Comparison of ENCODE assay signal across 8 cellular contexts in genomic region chr2:219279916-219280516, GRCh38. TPM values are rescaled to one million over a fixed set of nuclear protein-coding genes. Genes with fewer than 3 reads are reported as not detected.
DNase-seq lines count a peak whose midpoint lies in the region; ATAC-seq and TF ChIP-seq lines count a peak whose summit lies in the region.

No MANE protein-coding gene starts in this region.

- H3K4me1 Mint-ChIP-seq in activated naive CD4-positive, alpha-beta T cell treated with anti-CD3 and anti-CD28 coated beads for 36 hours (ENCODE audit: low read depth) = peaks cover 37% of the 10 kb centered on the region
- peaks cover 15% of the 10 kb centered on the region for H3K4me1 Mint-ChIP-seq in type B pancreatic cell (ENCODE audit: unreplicated experiment)

- H3K4me3 Mint-ChIP-seq in activated naive CD4-positive, alpha-beta T cell treated with anti-CD3 and anti-CD28 coated beads for 36 hours = peak overlapping the region; percentile 92
- peak overlapping the region; percentile 96 for H3K4me3 Mint-ChIP-seq in type B pancreatic cell

- in situ Hi-C loops in astrocyte of the spinal cord (cut with HindIII; ENCODE audit: low sequenced_read_pairs) = no loop called here

- H3K27me3 ChIP-seq in lung (ENCODE audit: control insufficient read depth, insufficient read depth) = no peaks in the 10 kb centered on the region

- TF ChIP-seq CTCF in astrocyte of the spinal cord (IDR thresholded peaks at IDR 0.05; ENCODE audit: low read depth, low read length) (no peak), lung (IDR thresholded peaks at IDR 0.05; ENCODE audit: control extremely low read depth, extremely low read depth) (no peak), type B pancreatic cell (conservative IDR thresholded peaks at IDR 0.05) (no peak)

- no peaks in the 10 kb centered on the region for H3K27me3 Mint-ChIP-seq in activated naive CD4-positive, alpha-beta T cell treated with anti-CD3 and anti-CD28 coated beads for 36 hours (ENCODE audit: low read depth)
- H3K27me3 Mint-ChIP-seq in type B pancreatic cell = peaks cover 4% of the 10 kb centered on the region

- H3K27ac Mint-ChIP-seq in activated naive CD4-positive, alpha-beta T cell treated with anti-CD3 and anti-CD28 coated beads for 36 hours = peak overlapping the region; percentile 90
- H3K27ac Mint-ChIP-seq in type B pancreatic cell = peak overlapping the region; percentile 97

- peak overlapping the region; percentile 86 to 93 for H3K27ac ChIP-seq in lung (ENCODE audit: low read depth in 1 of 2, low read length in 1 of 2)

- peaks cover 5% of the 10 kb centered on the region for H3K36me3 Mint-ChIP-seq in activated naive CD4-positive, alpha-beta T cell treated with anti-CD3 and anti-CD28 coated beads for 36 hours (ENCODE audit: low read depth)
- peaks cover 5% of the 10 kb centered on the region for H3K36me3 Mint-ChIP-seq in type B pancreatic cell

- H3K4me3 ChIP-seq in astrocyte of the spinal cord (ENCODE audit: low read depth, low read length) (peak overlapping the region; percentile 63), lung (peak overlapping the region; percentile 78)

- ATAC-seq in lung (ENCODE audit: insufficient read depth, low FRiP score) (no peak), GM21367 (IDR thresholded peaks at IDR 0.05; ENCODE audit: unreplicated experiment) (no peak)

- intact Hi-C loops in activated naive CD4-positive, alpha-beta T cell treated with anti-CD3 and anti-CD28 coated beads for 36 hours (cut with micrococcal nuclease) = loop anchor here (1.0 to 10.0 kb wide), 16 partner anchors 15 to 1055 kb away; partner anchors contain the start of genes ANKZF1, ATG9A, CHPF and CNOT9

- no peaks in the 10 kb centered on the region for H3K9me3 Mint-ChIP-seq in activated naive CD4-positive, alpha-beta T cell treated with anti-CD3 and anti-CD28 coated beads for 36 hours
- H3K9me3 Mint-ChIP-seq in type B pancreatic cell = no peaks in the 10 kb centered on the region

- H3K36me3 ChIP-seq in lung (ENCODE audit: control insufficient read depth in 2 of 2, insufficient read depth in 2 of 2, low read length in 2 of 2) = peaks cover 1 to 30% of the 10 kb centered on the region in 2 donors

- WGBS in lung, 2 donors = 50 to 61% methylated on average over 12 of the region's 12 CpGs

- peaks cover 8 to 9% of the 10 kb centered on the region in 2 donors for H3K4me1 ChIP-seq in lung (ENCODE audit: control insufficient read depth in 2 of 2, insufficient read depth in 2 of 2, low read length in 2 of 2)

- H3K9me3 ChIP-seq in lung (ENCODE audit: control insufficient read depth in 2 of 2, insufficient read depth in 1 of 2, low read length in 1 of 2) = no peaks in the 10 kb centered on the region

- no peak for DNase-seq in activated naive CD4-positive, alpha-beta T cell treated with anti-CD3 and anti-CD28 coated beads for 36 hours
- no peak for DNase-seq in activated naive CD4-positive, alpha-beta T cell (lab: John Stamatoyannopoulos, UW)
- DNase-seq in astrocyte of the spinal cord (ENCODE audit: low read depth, low spot score) (no peak), lung (ENCODE audit: low spot score) (no peak), type B pancreatic cell (ENCODE audit: extremely low spot score, unreplicated experiment) (no peak), DMS114 treated with DMSO at 0.1 percent for 48 hours (lab: John Stamatoyannopoulos, UW; ENCODE audit: unreplicated experiment) (no peak), NCI-H1436 treated with DMSO at 0.1 percent for 48 hours (lab: John Stamatoyannopoulos, UW) (no peak)

- CTCF ChIA-PET in activated naive CD4-positive, alpha-beta T cell treated with anti-CD3 and anti-CD28 coated beads for 36 hours (lab: Charles Lee) = interaction anchor here (1.6 to 10.6 kb wide), 4 partner anchors 13 to 121 kb away, joined by 3 to 196 read pairs (median 32); no protein-coding TSS in a partner anchor

RNA-seq across cellular contexts. Expression of gene DNAJB2, which starts 0.8 kb away (rescaled TPM):
- 10 to 100 TPM; 24.6 to 24.9 TPM for total RNA-seq in activated naive CD4-positive, alpha-beta T cell treated with anti-CD3 and anti-CD28 coated beads for 36 hours
- 10 to 100 TPM; 77.3 to 79.6 TPM for total RNA-seq in lung
- polyA plus RNA-seq in lung = 10 to 100 TPM; 63.7 to 73.4 TPM
- 68.5 and 109 TPM in 2 replicates for total RNA-seq in type B pancreatic cell (ENCODE audit: low replicate concordance)

RNA-seq across cellular contexts. Expression of gene TUBA4A, which starts 26.3 kb away (rescaled TPM):
- 100 to 1,000 TPM; 112 to 116 TPM for total RNA-seq in activated naive CD4-positive, alpha-beta T cell treated with anti-CD3 and anti-CD28 coated beads for 36 hours
- total RNA-seq in lung (10 to 100 TPM; 15.6 to 37.9 TPM), type B pancreatic cell (ENCODE audit: low replicate concordance) (25.4 and 81.1 TPM in 2 replicates)
- 10 to 100 TPM; 48.1 to 82.1 TPM for polyA plus RNA-seq in lung

RNA-seq across cellular contexts. Expression of gene TUBA4B, which starts 27.0 kb away (rescaled TPM):
- not detected for total RNA-seq in activated naive CD4-positive, alpha-beta T cell treated with anti-CD3 and anti-CD28 coated beads for 36 hours
- total RNA-seq in lung (10 to 100 TPM in 1 of 2 donors, 1 to 10 TPM in 1; 5.7 to 20.3 TPM), type B pancreatic cell (ENCODE audit: low replicate concordance) (not detected in 2 replicates)
- polyA plus RNA-seq in lung = 10 to 100 TPM in 1 of 2 donors, 1 to 10 TPM in 1; 8.7 to 12.2 TPM

RNA-seq across cellular contexts. Expression of gene PTPRN, which starts 29.2 kb away (rescaled TPM):
- not detected for total RNA-seq in activated naive CD4-positive, alpha-beta T cell treated with anti-CD3 and anti-CD28 coated beads for 36 hours
- 1 to 10 TPM in 1 of 2 donors, under 1 TPM in 1; 0.21 to 2.6 TPM for total RNA-seq in lung
- polyA plus RNA-seq in lung = under 1 TPM; 0.11 to 0.22 TPM
- total RNA-seq in type B pancreatic cell (ENCODE audit: low replicate concordance) = 17.5 and 35.6 TPM in 2 replicates

RNA-seq across cellular contexts. Expression of gene STK16, which starts 34.7 kb away (rescaled TPM):
- 10 to 100 TPM; 33.7 to 35.5 TPM for total RNA-seq in activated naive CD4-positive, alpha-beta T cell treated with anti-CD3 and anti-CD28 coated beads for 36 hours
- total RNA-seq in lung (10 to 100 TPM; 16.2 to 25.7 TPM), type B pancreatic cell (ENCODE audit: low replicate concordance) (34.2 and 37.5 TPM in 2 replicates)
- 10 to 100 TPM; 25.2 to 50.5 TPM for polyA plus RNA-seq in lung
